ENCODE assay signal across 9 cellular contexts in the genomic region with DNA sequence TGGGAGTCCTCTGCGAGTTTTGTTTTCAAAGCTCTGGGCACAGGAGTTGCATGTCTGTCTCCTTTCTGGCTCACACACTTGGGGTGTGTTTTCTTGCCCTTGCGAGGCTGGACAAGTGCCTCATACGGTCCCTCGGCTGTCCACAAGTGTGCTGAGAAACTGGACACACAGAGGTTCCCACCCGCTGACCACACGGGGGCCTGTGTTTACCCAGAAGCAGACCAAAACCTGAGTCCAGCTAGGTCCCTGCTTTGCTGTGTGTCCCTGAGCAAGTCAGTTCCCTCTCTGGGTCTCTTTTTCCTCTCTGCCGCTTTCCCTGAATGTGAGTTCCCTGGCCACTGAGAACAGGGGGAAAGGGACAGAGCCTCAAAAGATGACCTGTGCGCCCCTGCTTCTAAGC. TPM values are rescaled to one million over a fixed set of nuclear protein-coding genes. Genes with fewer than 3 reads are reported as not detected.
DNase-seq lines count a peak whose midpoint lies in the region; ATAC-seq, FAIRE-seq and TF ChIP-seq lines count a peak whose summit lies in the region.
"Had no signal": no experiment of that assay in that cellular context is flagged by ENCODE, and none has a peak within 500 bp of the region (broad histone marks: within the 10 kb centered on the region; RNA-seq: fewer than 3 reads in every experiment).

No MANE protein-coding gene starts in this region.

- H3K27ac Mint-ChIP-seq in T-helper 1 cell treated with Interleukin-12 subunit alpha and Interleukin-12 subunit beta and Interleukin-4 antibody, amounts not matched to agents 30 μg/mL and 1 μg/mL, for 36 hours, result peak overlapping the region; percentile 97

- no peaks in the 10 kb centered on the region for H3K27me3 Mint-ChIP-seq in T-helper 1 cell treated with Interleukin-12 subunit alpha and Interleukin-12 subunit beta and Interleukin-4 antibody, amounts not matched to agents 30 μg/mL and 1 μg/mL, for 36 hours (ENCODE audit: low read depth)

- H3K27ac ChIP-seq in gastroesophageal sphincter (peak overlapping the region; percentile 2 to 83 (median 70)), small intestine (ENCODE audit: low read depth in 1 of 2, low read length in 1 of 2) (peak overlapping the region; percentile 82 to 95)

- H3K27me3 ChIP-seq in gastroesophageal sphincter, result no peaks in the 10 kb centered on the region
- H3K27me3 ChIP-seq in small intestine (ENCODE audit: control insufficient read depth in 2 of 2, insufficient read depth in 2 of 2, low read length in 2 of 2), result no peaks in the 10 kb centered on the region

- H3K4me3 ChIP-seq in GM12875 (ENCODE audit: low read depth, low read length), result peak overlapping the region; percentile 88
- H3K4me3 ChIP-seq in gastroesophageal sphincter, result peak overlapping the region; percentile 27 to 54
- H3K4me3 ChIP-seq in small intestine (ENCODE audit: low read depth in 1 of 2, low read length in 2 of 2), result peak overlapping the region in 1 of 2 donors; percentile 44

- WGBS in gastroesophageal sphincter (ENCODE audit: low coverage in 1 of 2), 2 donors, result 54 to 56% methylated on average over 4 to 6 of the region's 8 CpGs
- WGBS in small intestine, 3 donors, result 61 to 83% (median 64%) methylated on average over 8 of the region's 8 CpGs

- TF ChIP-seq CTCF in GM12875 (IDR thresholded peaks at IDR 0.05; ENCODE audit: borderline replicate concordance, insufficient read depth, low read depth, low read length), result no peak
- TF ChIP-seq CTCF in gastroesophageal sphincter (IDR thresholded peaks at IDR 0.05), result no peak

- H3K36me3 Mint-ChIP-seq in T-helper 1 cell treated with Interleukin-12 subunit alpha and Interleukin-12 subunit beta and Interleukin-4 antibody, amounts not matched to agents 30 μg/mL and 1 μg/mL, for 36 hours (ENCODE audit: low read depth), result peaks cover 45% of the 10 kb centered on the region

- peak overlapping the region; percentile 90 for H3K4me3 Mint-ChIP-seq in T-helper 1 cell treated with Interleukin-12 subunit alpha and Interleukin-12 subunit beta and Interleukin-4 antibody, amounts not matched to agents 30 μg/mL and 1 μg/mL, for 36 hours

- TF ChIP-seq POLR2A in gastroesophageal sphincter (IDR thresholded peaks at IDR 0.05), result no peak

- H3K9me3 Mint-ChIP-seq in T-helper 1 cell treated with Interleukin-12 subunit alpha and Interleukin-12 subunit beta and Interleukin-4 antibody, amounts not matched to agents 30 μg/mL and 1 μg/mL, for 36 hours, result peaks cover 18% of the 10 kb centered on the region

- H3K4me1 ChIP-seq in gastroesophageal sphincter (peaks cover 0 to 30% (median 2%) of the 10 kb centered on the region in 3 donors), small intestine (ENCODE audit: control insufficient read depth in 2 of 2, insufficient read depth in 1 of 2, low read depth in 1 of 2, low read length in 1 of 2) (no peaks in the 10 kb centered on the region)

- no peak for TF ChIP-seq EP300 in gastroesophageal sphincter (IDR thresholded peaks at IDR 0.05)

- H3K9me3 ChIP-seq in gastroesophageal sphincter (peaks cover 0 to 11% (median 0%) of the 10 kb centered on the region in 3 donors), small intestine (ENCODE audit: control insufficient read depth, low read depth) (no peaks in the 10 kb centered on the region)

- no peak for DNase-seq in small intestine
- no peak for DNase-seq in middle frontal gyrus (ENCODE audit: extremely low spot score, low spot score)
- no peak for DNase-seq in effector CD8-positive, alpha-beta T cell (lab: John Stamatoyannopoulos, UW)
- no peak for DNase-seq in DMS79 (lab: John Stamatoyannopoulos, UW)

- ATAC-seq in gastroesophageal sphincter, result no peak
- ATAC-seq in HG03097 (IDR thresholded peaks at IDR 0.05; ENCODE audit: low FRiP score, unreplicated experiment), result no peak

- peaks cover 49% of the 10 kb centered on the region for H3K4me1 Mint-ChIP-seq in T-helper 1 cell treated with Interleukin-12 subunit alpha and Interleukin-12 subunit beta and Interleukin-4 antibody, amounts not matched to agents 30 μg/mL and 1 μg/mL, for 36 hours (ENCODE audit: low read depth)

- H3K36me3 ChIP-seq in gastroesophageal sphincter, result no peaks in the 10 kb centered on the region
- no peaks in the 10 kb centered on the region for H3K36me3 ChIP-seq in small intestine (ENCODE audit: control insufficient read depth in 2 of 2, insufficient read depth in 2 of 2, low read length in 2 of 2)

- no peak for FAIRE-seq in small intestine (lab: Jason Lieb, UNC)
- FAIRE-seq: TTC549 had no signal

RNA-seq across cellular contexts. Expression of a gene that starts 0.7 kb away (rescaled TPM):
- total RNA-seq in gastroesophageal sphincter, result 1 to 10 TPM; 6.5 to 10.0 (median 7.5) TPM
- 1 to 10 TPM; 2.7 to 7.7 (median 2.7) TPM for polyA plus RNA-seq in small intestine

RNA-seq across cellular contexts. Expression of a gene that starts 39.4 kb away (rescaled TPM):
- total RNA-seq in gastroesophageal sphincter, result 10 to 100 TPM in 1 of 4 donors, 1 to 10 TPM in 3; 3.5 to 10.2 (median 7.2) TPM
- 10 to 100 TPM in 1 of 3 donors, 1 to 10 TPM in 2; 3.8 to 13.1 (median 4.7) TPM for polyA plus RNA-seq in small intestine
